ENCODE assay signal across 1 cellular context in the genomic region with DNA sequence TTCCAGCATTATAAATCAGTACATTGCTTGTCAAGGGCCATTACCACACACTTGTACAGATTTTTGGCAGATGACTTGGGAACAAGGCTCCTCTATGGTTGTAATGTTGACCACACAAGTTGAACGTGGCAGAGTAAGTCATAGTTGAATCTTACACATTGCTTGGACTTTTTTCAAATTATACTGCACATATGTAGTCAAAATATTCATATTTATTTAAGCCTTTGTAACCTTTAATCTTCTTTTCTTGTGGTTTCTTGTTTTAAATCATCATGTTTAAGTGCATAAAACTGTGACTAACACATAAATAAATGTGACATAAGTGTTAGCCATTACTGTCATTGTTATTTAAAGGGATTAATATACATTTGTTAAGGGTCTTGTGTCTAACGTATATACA.
TF ChIP-seq lines count a peak whose summit lies in the region.

No MANE protein-coding gene starts in this region.

TF ChIP-seq in GM12878, 131 proteins besides CTCF, POLR2A, EP300 and RAD21:
- TF ChIP-seq MTA2 (IDR thresholded peaks at IDR 0.05; ENCODE audit: low read depth) (peak; percentile 14; the same call in 1 of the 2 replicates), ZNF217 (IDR thresholded peaks at IDR 0.05) (peak; percentile 62; the same call in 1 of the 2 replicates), HSF1 (IDR thresholded peaks at IDR 0.05; ENCODE audit: low read depth, low read length) (no peak), ATF7 (IDR thresholded peaks at IDR 0.05; ENCODE audit: low read depth) (peak; percentile 30; the same call in 1 of the 2 replicates), LARP7 (IDR thresholded peaks at IDR 0.05) (no peak), NFXL1 (IDR thresholded peaks at IDR 0.05; ENCODE audit: borderline replicate concordance) (no peak), IKZF1 (conservative IDR thresholded peaks at IDR 0.05) (no peak), EED (IDR thresholded peaks at IDR 0.05; ENCODE audit: low read depth) (no peak), MEF2B (IDR thresholded peaks at IDR 0.05; ENCODE audit: partially characterized antibody, poor library complexity, severe bottlenecking) (no peak), IRF4 (IDR thresholded peaks at IDR 0.05; ENCODE audit: low read depth, low read length) (no peak), SIX5 (IDR thresholded peaks at IDR 0.05; ENCODE audit: low read depth, low read length, severe bottlenecking) (no peak), BHLHE40 (IDR thresholded peaks at IDR 0.05; ENCODE audit: borderline replicate concordance in 1 of 2, low read depth in 2 of 2, low read length in 1 of 2) (no peak), NR2F1 (conservative IDR thresholded peaks at IDR 0.05) (0 out of 2 replicates have a peak, but pooled peaks have one; percentile 51)
